In the genomic region with DNA sequence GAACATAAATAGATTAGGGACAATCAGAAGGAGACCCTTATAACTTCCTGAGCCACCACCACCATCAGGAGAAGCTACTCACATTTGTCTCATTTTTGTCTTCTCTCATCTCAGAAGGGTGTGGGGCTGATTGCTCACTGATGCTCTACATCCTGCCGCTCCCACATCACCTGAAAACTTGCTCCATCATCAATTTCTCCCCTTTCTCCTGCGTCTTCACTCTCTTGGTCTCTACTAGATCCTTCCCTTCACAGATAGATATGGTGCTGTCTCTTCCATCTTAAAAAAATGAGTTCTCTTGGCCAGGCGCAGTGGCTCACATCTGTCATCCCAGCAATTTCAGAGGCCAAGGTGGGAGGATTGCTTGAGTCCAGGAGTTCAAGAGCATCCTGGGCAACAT, we compare ENCODE assay signal across 11 cellular contexts.
"Had no signal": no experiment of that assay in that cellular context is flagged by ENCODE, and none has a peak within 500 bp of the region (broad histone marks: within the 10 kb centered on the region; RNA-seq: fewer than 3 reads in every experiment).

No MANE protein-coding gene starts in this region.

- H3K4me3 ChIP-seq: GM23248, GM23338, HAP-1 had no signal

- H3K27ac ChIP-seq: GM23248 had no signal

- H3K4me1 ChIP-seq: HAP-1 had no signal

- H3K27ac Mint-ChIP-seq: GM23338, H9, HFFc6 had no signal

- H3K9me3 Mint-ChIP-seq: GM23338, H9, HFFc6 had no signal

- FAIRE-seq: H1, H54 had no signal

- H3K36me3 ChIP-seq: HAP-1 had no signal

- H2AFZ ChIP-seq: GM23248, GM23338 had no signal

- H3K9ac ChIP-seq: GM23248 had no signal

- H3K9me3 ChIP-seq: HAP-1 had no signal

- DNase-seq: GM23248, GOT3, H7, H9, HCEC 1CT, HFFc6 had no signal

- H3K4me3 Mint-ChIP-seq: GM23338, H9, HFFc6 had no signal

- ATAC-seq: HCT116 had no signal

- H3K4me2 ChIP-seq: GM23338 had no signal
